32 cellular contexts compared by ENCODE assay signal in the genomic region with DNA sequence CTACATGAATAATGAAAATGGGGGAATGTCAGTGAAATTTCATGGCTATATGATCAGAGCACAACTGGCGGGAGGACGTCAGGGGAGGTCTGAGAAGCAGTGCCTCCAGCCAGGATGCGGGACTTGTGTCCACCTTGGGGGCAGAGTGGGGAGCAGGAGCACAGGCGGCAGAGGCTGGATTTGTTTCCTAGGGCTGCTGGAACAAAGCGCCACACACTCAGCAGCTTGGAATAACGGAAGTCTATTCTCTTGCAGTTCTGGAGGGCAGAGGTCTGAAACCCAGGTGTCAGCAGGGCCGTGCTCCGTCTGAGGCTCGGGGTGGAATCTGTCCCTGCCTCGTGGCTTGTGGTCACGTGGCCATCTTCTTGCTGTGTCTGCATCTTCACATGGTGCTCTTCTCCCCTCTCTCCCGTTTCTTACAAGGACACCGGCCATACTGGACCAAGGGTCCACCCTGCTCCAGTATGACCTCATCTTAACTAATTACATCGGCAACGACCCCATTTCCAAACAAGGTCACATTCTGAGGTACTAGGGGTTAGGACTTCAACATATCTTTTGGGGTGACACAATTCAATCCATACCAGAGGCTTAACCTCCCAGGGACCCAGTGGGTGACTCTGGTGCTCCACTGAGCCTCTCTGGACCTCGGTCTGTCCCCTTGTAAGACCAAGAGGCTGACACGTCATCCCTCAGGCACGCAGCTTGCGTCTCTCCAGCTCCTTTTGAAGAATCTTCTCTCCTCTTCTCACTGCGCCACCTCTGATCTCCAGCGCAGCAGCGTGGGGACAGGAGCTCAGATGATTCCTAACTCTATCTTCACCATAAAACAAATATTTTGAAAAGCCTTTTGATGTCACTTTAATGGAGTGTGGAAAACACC.
"Had no signal": no experiment of that assay in that cellular context is flagged by ENCODE, and none has a peak within 500 bp of the region (broad histone marks: within the 10 kb centered on the region; RNA-seq: fewer than 3 reads in every experiment).

No MANE protein-coding gene starts in this region.

- H3K9me3 ChIP-seq: body of pancreas, colonic mucosa, gastrocnemius medialis, neutrophil had no signal

- H3K4me1 ChIP-seq: body of pancreas, colonic mucosa, esophagus squamous epithelium, gastrocnemius medialis, tibial nerve had no signal

- H3K27ac ChIP-seq: body of pancreas, colonic mucosa, epithelial cell of prostate, esophagus squamous epithelium, gastrocnemius medialis, hepatocyte, neutrophil, tibial nerve had no signal

- H3K36me3 ChIP-seq: colonic mucosa, esophagus squamous epithelium, gastrocnemius medialis, neutrophil had no signal

- H3K4me3 Mint-ChIP-seq: activated CD8-positive, alpha-beta T cell treated with anti-CD3 and anti-CD28 coated beads for 36 hours; activated T-cell treated with anti-CD3 and anti-CD28 coated beads, Interleukin-2, amount 50 U/mL, for 4 hours; activated T-helper 17 cell treated with anti-CD3 and anti-CD28 coated beads, Interleukin-2, amount 50 U/mL, for 72 hours; nephron; stimulated activated memory B cell treated with anti-CD40 and anti-IgM and Interleukin-4, amounts not matched to agents 10 μg/mL and 1 μg/mL and 100 μg/mL, for 72 hours; stimulated activated naive CD8-positive, alpha-beta T cell treated with anti-CD3 and anti-CD28 coated beads, Interleukin-15, amount 100 ng/mL, for 72 hours had no signal

- FAIRE-seq: endometrium, keratinocyte, small intestine, TTC549 had no signal

- H3K4me2 ChIP-seq: hepatocyte had no signal

- DNase-seq: activated CD4-positive, alpha-beta T cell treated with anti-CD3 and anti-CD28 coated beads, Interleukin-2, amount 50 U/mL, for 1 hour; activated CD4-positive, CD25-positive, alpha-beta regulatory T cell treated with anti-CD3 and anti-CD28 coated beads, Interleukin-2, amount 50 U/mL, for 72 hours; activated CD8-positive, alpha-beta T cell treated with anti-CD3 and anti-CD28 coated beads for 36 hours; activated T-cell treated with anti-CD3 and anti-CD28 coated beads, Interleukin-2, amount 50 U/mL, for 4 hours; anterior cingulate cortex; body of pancreas; cerebellar nuclear complex; colonic mucosa; effector CD8-positive, alpha-beta T cell; esophagus squamous epithelium; gastrocnemius medialis; glutamatergic neuron; left cardiac atrium; left ventricle myocardium superior; small intestine; stimulated activated CD4-positive, alpha-beta T cell treated with anti-CD3 and anti-CD28 coated beads, Interleukin-1b, Interleukin-23, amount 100 ng/mL, for 48 hours; stimulated activated CD4-positive, alpha-beta T cell treated with anti-CD3 and anti-CD28 coated beads, Interleukin-4, amount 100 ng/mL, for 4 hours; stimulated activated CD8-positive, alpha-beta memory T cell treated with anti-CD3 and anti-CD28 coated beads, Interleukin-4, amount 100 ng/mL, for 48 hours; stimulated activated naive CD8-positive, alpha-beta T cell treated with anti-CD3 and anti-CD28 coated beads, Interleukin-15, amount 100 ng/mL, for 72 hours; T-helper 1 cell had no signal

- H3K4me1 Mint-ChIP-seq: nephron; stimulated activated memory B cell treated with anti-CD40 and anti-IgM and Interleukin-4, amounts not matched to agents 10 μg/mL and 1 μg/mL and 100 μg/mL, for 72 hours; stimulated activated naive CD8-positive, alpha-beta T cell treated with anti-CD3 and anti-CD28 coated beads, Interleukin-15, amount 100 ng/mL, for 72 hours had no signal

- H3K27ac Mint-ChIP-seq: activated CD8-positive, alpha-beta T cell treated with anti-CD3 and anti-CD28 coated beads for 36 hours; activated T-helper 17 cell treated with anti-CD3 and anti-CD28 coated beads, Interleukin-2, amount 50 U/mL, for 72 hours; nephron; progenitor cell of endocrine pancreas; stimulated activated memory B cell treated with anti-CD40 and anti-IgM and Interleukin-4, amounts not matched to agents 10 μg/mL and 1 μg/mL and 100 μg/mL, for 72 hours had no signal

- H3K4me3 ChIP-seq: body of pancreas, colonic mucosa, esophagus squamous epithelium, gastrocnemius medialis, hepatocyte, tibial nerve had no signal

- ATAC-seq: activated CD8-positive, alpha-beta T cell treated with anti-CD3 and anti-CD28 coated beads for 36 hours; activated T-cell treated with anti-CD3 and anti-CD28 coated beads, Interleukin-2, amount 50 U/mL, for 4 hours; activated T-helper 17 cell treated with anti-CD3 and anti-CD28 coated beads, Interleukin-2, amount 50 U/mL, for 72 hours; body of pancreas; gastrocnemius medialis; left cardiac atrium; left ventricle myocardium superior; sciatic nerve; stimulated activated memory B cell treated with anti-CD40 and anti-IgM and Interleukin-4, amounts not matched to agents 10 μg/mL and 1 μg/mL and 100 μg/mL, for 72 hours; stimulated activated naive CD8-positive, alpha-beta T cell treated with anti-CD3 and anti-CD28 coated beads, Interleukin-15, amount 100 ng/mL, for 72 hours had no signal

- H3K27me3 Mint-ChIP-seq: activated CD8-positive, alpha-beta T cell treated with anti-CD3 and anti-CD28 coated beads for 36 hours; activated T-helper 17 cell treated with anti-CD3 and anti-CD28 coated beads, Interleukin-2, amount 50 U/mL, for 72 hours; stimulated activated memory B cell treated with anti-CD40 and anti-IgM and Interleukin-4, amounts not matched to agents 10 μg/mL and 1 μg/mL and 100 μg/mL, for 72 hours; stimulated activated naive CD8-positive, alpha-beta T cell treated with anti-CD3 and anti-CD28 coated beads, Interleukin-15, amount 100 ng/mL, for 72 hours had no signal

- H3K27me3 ChIP-seq: body of pancreas, colonic mucosa, esophagus squamous epithelium, gastrocnemius medialis, hepatocyte, neutrophil, tibial nerve had no signal

- H3K79me2 ChIP-seq: hepatocyte had no signal

- H2AFZ ChIP-seq: hepatocyte had no signal
